In the genomic region with DNA sequence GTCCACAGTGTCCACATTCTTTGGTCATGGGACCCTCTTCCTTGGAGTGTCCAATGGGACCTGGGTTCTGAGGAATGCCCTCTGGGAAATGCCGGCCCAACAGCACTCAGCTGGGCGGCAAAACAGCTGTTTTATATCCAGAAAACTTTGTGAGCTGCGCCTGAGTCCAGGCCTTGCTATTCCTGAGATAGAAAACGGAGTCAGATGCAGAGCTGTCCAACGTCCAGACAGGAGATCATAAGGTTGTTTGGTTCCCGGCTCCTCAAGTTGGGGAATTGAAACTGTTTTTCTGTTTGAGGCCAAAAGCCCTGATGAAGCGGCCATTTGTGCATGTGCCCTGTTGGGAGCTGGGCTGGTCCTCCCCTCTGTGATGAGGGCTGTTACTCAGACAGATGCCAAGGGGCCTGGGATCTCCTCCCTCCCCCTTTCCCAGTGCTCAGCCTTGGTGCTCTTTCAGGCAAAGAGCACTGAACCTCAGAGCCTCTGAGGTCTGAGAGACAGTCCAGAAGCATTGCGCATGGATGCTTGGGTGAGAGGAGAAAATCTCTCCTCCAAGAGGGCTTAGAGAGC, we compare ENCODE assay signal across 17 cellular contexts.
DNase-seq lines count a peak whose midpoint lies in the region; ATAC-seq and TF ChIP-seq lines count a peak whose summit lies in the region.
"Had no signal": no experiment of that assay in that cellular context is flagged by ENCODE, and none has a peak within 500 bp of the region (broad histone marks: within the 10 kb centered on the region; RNA-seq: fewer than 3 reads in every experiment).

No MANE protein-coding gene starts in this region.

- TF ChIP-seq POLR2A in sigmoid colon (IDR thresholded peaks at IDR 0.05), result no peak

- H3K9me3 Mint-ChIP-seq in central memory CD8-positive, alpha-beta T cell, result no peaks in the 10 kb centered on the region
- H3K9me3 Mint-ChIP-seq: CD8-positive, alpha-beta T cell; mesothelial cell of epicardium had no signal

- peaks cover 13% of the 10 kb centered on the region for H3K4me1 ChIP-seq in right cardiac atrium (ENCODE audit: control insufficient read depth, insufficient read depth, low read length)
- H3K4me1 ChIP-seq in sigmoid colon, result peaks cover 0 to 53% (median 41%) of the 10 kb centered on the region in 4 donors

- peak overlapping the region; percentile 29 for H3K27ac Mint-ChIP-seq in central memory CD8-positive, alpha-beta T cell (ENCODE audit: low read depth)
- H3K27ac Mint-ChIP-seq: CD8-positive, alpha-beta T cell; mesothelial cell of epicardium had no signal

- WGBS in right cardiac atrium, result 55% methylated on average over 8 of the region's 8 CpGs
- 82 to 85% methylated on average over 8 of the region's 8 CpGs for WGBS in sigmoid colon, 2 donors

- H3K27me3 Mint-ChIP-seq in central memory CD8-positive, alpha-beta T cell, result no peaks in the 10 kb centered on the region

- H3K4me3 Mint-ChIP-seq in central memory CD8-positive, alpha-beta T cell, result no peak overlapping the region
- H3K4me3 Mint-ChIP-seq: CD8-positive, alpha-beta T cell; mesothelial cell of epicardium had no signal

- H3K27me3 ChIP-seq in right cardiac atrium (ENCODE audit: control insufficient read depth, insufficient read depth), result no peaks in the 10 kb centered on the region
- H3K27me3 ChIP-seq in sigmoid colon, result no peaks in the 10 kb centered on the region

- intact Hi-C loops in right cardiac atrium (cut with DNase I), result loop anchor here (2.0 to 5.0 kb wide), 3 partner anchors 231 to 257 kb away; no protein-coding TSS in a partner anchor
- intact Hi-C loops in sigmoid colon (cut with DNase I), result no loop called here

- no peak for ATAC-seq in central memory CD8-positive, alpha-beta T cell (replicated peaks; ENCODE audit: extremely low read depth, poor library complexity, severe bottlenecking)
- ATAC-seq in right cardiac atrium, result no peak
- ATAC-seq in HG03139 (IDR thresholded peaks at IDR 0.05; ENCODE audit: unreplicated experiment), result no peak
- ATAC-seq in HG03439 (IDR thresholded peaks at IDR 0.05; ENCODE audit: unreplicated experiment), result no peak
- no peak for ATAC-seq in GM21526 (IDR thresholded peaks at IDR 0.05; ENCODE audit: low FRiP score, unreplicated experiment)
- ATAC-seq: CD8-positive, alpha-beta T cell had no signal

- no peaks in the 10 kb centered on the region for H3K9me3 ChIP-seq in right cardiac atrium (ENCODE audit: control insufficient read depth, low read length)
- no peaks in the 10 kb centered on the region for H3K9me3 ChIP-seq in sigmoid colon

- H3K36me3 ChIP-seq in sigmoid colon, result no peaks in the 10 kb centered on the region

- TF ChIP-seq EP300 in sigmoid colon (IDR thresholded peaks at IDR 0.05), result no peak

- H3K27ac ChIP-seq in right cardiac atrium (ENCODE audit: low read length) (peak overlapping the region; percentile 25), sigmoid colon (peak overlapping the region; percentile 63 to 79 (median 68))

- peaks cover 1% of the 10 kb centered on the region for H3K36me3 Mint-ChIP-seq in central memory CD8-positive, alpha-beta T cell (ENCODE audit: insufficient read depth)
- H3K36me3 Mint-ChIP-seq: mesothelial cell of epicardium had no signal

- peak; percentile 3 for DNase-seq in CD1c-positive myeloid dendritic cell (ENCODE audit: extremely low spot score)
- no peak for DNase-seq in central memory CD8-positive, alpha-beta T cell (ENCODE audit: low spot score in 2 of 2)
- peak in 1 of 3 donors; percentile 56 for DNase-seq in right cardiac atrium
- DNase-seq in sigmoid colon, result no peak
- no peak for DNase-seq in HT-29 (ENCODE audit: low spot score)
- DNase-seq: activated CD8-positive, alpha-beta memory T cell treated with anti-CD3 and anti-CD28 coated beads for 24 hours; activated effector memory CD4-positive, alpha-beta T cell treated with Interleukin-2 at 50 U/mL for 16 hours; amygdala; EL; NCI-H2081; NCI-H526; OCI-M1 had no signal

- no peak for TF ChIP-seq CTCF in sigmoid colon (IDR thresholded peaks at IDR 0.05)

- H3K4me1 Mint-ChIP-seq in central memory CD8-positive, alpha-beta T cell, result peaks cover 11% of the 10 kb centered on the region

- H3K4me3 ChIP-seq in right cardiac atrium (ENCODE audit: low read length) (no peak overlapping the region), sigmoid colon (no peak overlapping the region)
